8 cellular contexts compared by ENCODE assay signal in genomic region chr19:1069009-1069779, GRCh38. TPM values are rescaled to one million over a fixed set of nuclear protein-coding genes. Genes with fewer than 3 reads are reported as not detected.
DNase-seq lines count a peak whose midpoint lies in the region; ATAC-seq, FAIRE-seq and TF ChIP-seq lines count a peak whose summit lies in the region.

No MANE protein-coding gene starts in this region.

- H3K4me1 Mint-ChIP-seq in neural progenitor cell, result peaks cover 13% of the 10 kb centered on the region

- peaks cover 12% of the 10 kb centered on the region for H3K4me1 ChIP-seq in neural progenitor cell
- peaks cover 18% of the 10 kb centered on the region for H3K4me1 ChIP-seq in PC-3 (ENCODE audit: insufficient read depth, low read length)

- H3K27ac ChIP-seq in neural progenitor cell (no peak overlapping the region), PC-3 (ENCODE audit: low read length) (no peak overlapping the region)

- peak overlapping the region; percentile 69 for H3K27ac Mint-ChIP-seq in neural progenitor cell

- peak; percentile 91 for FAIRE-seq in GM19239 (lab: Jason Lieb, UNC)

- H3K9ac ChIP-seq in neural progenitor cell (no peak overlapping the region), PC-3 (ENCODE audit: low read length) (no peak overlapping the region)

- no TSS peak for BruUV-seq in PC-3 (replicated peaks; lab: Mats Ljungman, UMichigan)

- no peaks in the 10 kb centered on the region for H3K36me3 Mint-ChIP-seq in neural progenitor cell

- POLR2A ChIA-PET in PC-3 (lab: Charles Lee; ENCODE audit: unreplicated experiment), result no interaction called here

- peak overlapping the region; percentile 46 for H3K4me3 Mint-ChIP-seq in neural progenitor cell

- no peak overlapping the region for H3K4me3 ChIP-seq in neural progenitor cell
- no peak overlapping the region for H3K4me3 ChIP-seq in PC-3 (ENCODE audit: low read length)

- peaks cover 3% of the 10 kb centered on the region for H3K9me3 Mint-ChIP-seq in neural progenitor cell

- H3K79me2 ChIP-seq in neural progenitor cell (ENCODE audit: low read depth) (no peaks in the 10 kb centered on the region), PC-3 (ENCODE audit: low read length) (0 out of 2 replicates have a peak, but pooled peaks cover 4% of the 10 kb centered on the region)

- H3K27me3 Mint-ChIP-seq in neural progenitor cell (ENCODE audit: insufficient read depth, low read depth), result peaks cover 41% of the 10 kb centered on the region

- no peak for TF ChIP-seq CTCF in neural progenitor cell (IDR thresholded peaks at IDR 0.05)
- no peak for TF ChIP-seq CTCF in PC-3 (conservative IDR thresholded peaks at IDR 0.05; ENCODE audit: low read depth, low read length)

- no peak overlapping the region for H3K4me2 ChIP-seq in neural progenitor cell
- no peak overlapping the region for H3K4me2 ChIP-seq in PC-3 (ENCODE audit: low read length)

- no peak overlapping the region for H2AFZ ChIP-seq in neural progenitor cell (replicated peaks)
- no peak overlapping the region for H2AFZ ChIP-seq in PC-3 (ENCODE audit: low read length)

- CTCF ChIA-PET in PC-3 (lab: Charles Lee), result no interaction called here

- H4K20me1 ChIP-seq in neural progenitor cell (ENCODE audit: low read depth), result peaks cover 34% of the 10 kb centered on the region
- H4K20me1 ChIP-seq in PC-3 (ENCODE audit: low read length), result no peaks in the 10 kb centered on the region

- intact Hi-C loops in PC-3 (cut with micrococcal nuclease), result loop anchor here (5.0 kb wide), 1 partner anchor 33 kb away; the partner anchor contains the start of gene GPX4

- H3F3A ChIP-seq in neural progenitor cell (ENCODE audit: low read depth) (peaks cover 46% of the 10 kb centered on the region), PC-3 (ENCODE audit: low read length, unreplicated experiment) (no peaks in the 10 kb centered on the region)

- no peaks in the 10 kb centered on the region for H3K9me2 ChIP-seq in PC-3 (replicated peaks; ENCODE audit: low read length)

- peaks cover 84% of the 10 kb centered on the region for H3K27me3 ChIP-seq in neural progenitor cell
- no peaks in the 10 kb centered on the region for H3K27me3 ChIP-seq in PC-3 (ENCODE audit: low read length)

- H3K9me3 ChIP-seq in neural progenitor cell (ENCODE audit: low read depth) (no peaks in the 10 kb centered on the region), PC-3 (ENCODE audit: low read length) (no peaks in the 10 kb centered on the region)

- no peak for ATAC-seq in HG03108 (IDR thresholded peaks at IDR 0.05; ENCODE audit: unreplicated experiment)
- no peak for ATAC-seq in GM18870 (IDR thresholded peaks at IDR 0.05; ENCODE audit: unreplicated experiment)
- no peak for ATAC-seq in PC-3

- no peaks in the 10 kb centered on the region for H3K36me3 ChIP-seq in neural progenitor cell
- H3K36me3 ChIP-seq in PC-3 (ENCODE audit: low read depth, low read length), result no peaks in the 10 kb centered on the region

- DNase-seq in GM19239 (ENCODE audit: insufficient read length, low spot score) (peak; percentile 88), T-helper 9 cell (peak; percentile 57), neural progenitor cell (ENCODE audit: low spot score) (no peak), T1000 (lab: John Stamatoyannopoulos, UW) (no peak), PC-3 (no peak)
- peak; percentile 66 for DNase-seq in effector CD4-positive, alpha-beta T cell

RNA-seq across cellular contexts. Expression of gene ARHGAP45, which starts 2.2 kb away (rescaled TPM):
- total RNA-seq in neural progenitor cell (ENCODE audit: low replicate concordance) (9.6 and 18.2 TPM in 2 replicates), PC-3 (2014; rRNA removed) (45.3 and 68.4 TPM in 2 replicates)

RNA-seq across cellular contexts. Expression of gene POLR2E, which starts 26.0 kb away (rescaled TPM):
- 98.8 and 197 TPM in 2 replicates for total RNA-seq in neural progenitor cell (ENCODE audit: low replicate concordance)
- total RNA-seq in PC-3 (2014; rRNA removed), result 335 and 375 TPM in 2 replicates

RNA-seq across cellular contexts. Expression of gene ABCA7, which starts 29.3 kb away (rescaled TPM):
- 1.4 and 21.9 TPM in 2 replicates for total RNA-seq in neural progenitor cell (ENCODE audit: low replicate concordance)
- 27.3 and 31.3 TPM in 2 replicates for total RNA-seq in PC-3 (2014; rRNA removed)

RNA-seq across cellular contexts. Expression of gene GPX4, which starts 34.6 kb away (rescaled TPM):
- total RNA-seq in neural progenitor cell (ENCODE audit: low replicate concordance), result 289 and 439 TPM in 2 replicates
- total RNA-seq in PC-3 (2014; rRNA removed), result 517 and 644 TPM in 2 replicates

RNA-seq across cellular contexts. Expression of gene CNN2, which starts 42.8 kb away (rescaled TPM):
- total RNA-seq in neural progenitor cell (ENCODE audit: low replicate concordance) (131 and 196 TPM in 2 replicates), PC-3 (2014; rRNA removed) (97.9 and 107 TPM in 2 replicates)

Comparison
In these comparisons a context has a peak if more than half of its experiments do, and no peak if none do; other contexts are left out.
1. DNase-seq: peak in GM19239 (single experiment), T-helper 9 cell (single experiment) and effector CD4-positive, alpha-beta T cell (single experiment); none in neural progenitor cell (single experiment), T1000 (single experiment) and PC-3 (single experiment).